8 cellular contexts compared by ENCODE assay signal in the genomic region with DNA sequence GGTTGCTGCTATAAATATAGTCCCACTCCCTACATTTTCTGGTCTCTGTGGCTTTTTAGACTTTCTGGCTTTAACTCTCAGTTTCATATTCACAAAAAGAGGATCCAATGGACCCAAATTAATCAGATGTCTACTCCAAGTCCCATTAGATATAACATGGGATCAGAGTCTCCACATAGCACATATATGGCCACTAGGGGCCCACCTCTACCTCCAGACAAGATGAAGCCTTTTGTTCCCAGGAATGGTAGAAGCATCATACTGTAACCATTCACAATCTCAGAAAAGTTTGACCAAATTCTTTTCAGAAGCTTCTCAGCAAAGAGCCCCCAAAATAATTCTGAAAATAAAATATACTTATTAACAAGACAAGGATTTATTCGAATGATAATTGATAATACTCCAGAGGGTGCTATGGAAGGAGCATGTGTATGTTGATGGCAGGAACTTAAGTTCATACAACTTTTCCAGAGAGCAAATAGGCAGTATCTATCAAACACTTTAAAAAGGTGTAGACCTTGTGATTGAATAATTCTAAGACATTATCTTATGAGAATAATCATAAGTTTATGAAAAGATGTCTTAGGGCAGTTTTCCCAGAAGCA.
DNase-seq lines count a peak whose midpoint lies in the region; ATAC-seq and TF ChIP-seq lines count a peak whose summit lies in the region.

No MANE protein-coding gene starts in this region.

- no peaks in the 10 kb centered on the region for H3K4me1 ChIP-seq in DOHH2 (ENCODE audit: control insufficient read depth, low read length)
- H3K4me1 ChIP-seq in prostate gland (replicated peaks) = no peaks in the 10 kb centered on the region

- WGBS in prostate gland = 38% methylated on average over 1 of the region's 1 CpG

- peak; percentile 61 for TF ChIP-seq CTCF in DOHH2 (IDR thresholded peaks at IDR 0.05; ENCODE audit: low read depth, low read length, poor library complexity, severe bottlenecking)
- peak; percentile 77 for TF ChIP-seq CTCF in VCaP (conservative IDR thresholded peaks at IDR 0.05)
- TF ChIP-seq CTCF in prostate gland (IDR thresholded peaks at IDR 0.05) = peak in 2 of 4 experiments; percentile 11 to 24

- H3K27ac ChIP-seq in DOHH2 (ENCODE audit: low read depth, low read length) = no peak overlapping the region
- H3K27ac ChIP-seq in VCaP = no peak overlapping the region
- no peak overlapping the region for H3K27ac ChIP-seq in prostate gland

- H3K36me3 ChIP-seq in DOHH2 (ENCODE audit: control insufficient read depth, low read length) (no peaks in the 10 kb centered on the region), prostate gland (no peaks in the 10 kb centered on the region)

- H3F3A ChIP-seq in DOHH2 (ENCODE audit: control insufficient read depth, insufficient read depth) = no peaks in the 10 kb centered on the region

- ATAC-seq in GM19395 (IDR thresholded peaks at IDR 0.05; ENCODE audit: unreplicated experiment) (peak; percentile 83), HG03378 (IDR thresholded peaks at IDR 0.05; ENCODE audit: unreplicated experiment) (peak; percentile 89)

- H3K27me3 ChIP-seq in DOHH2 (ENCODE audit: control insufficient read depth, low read length) = no peaks in the 10 kb centered on the region
- no peaks in the 10 kb centered on the region for H3K27me3 ChIP-seq in prostate gland (replicated peaks; ENCODE audit: insufficient read depth)

- H3K9me3 ChIP-seq in DOHH2 (ENCODE audit: control insufficient read depth, insufficient read depth, low read length) (no peaks in the 10 kb centered on the region), prostate gland (no peaks in the 10 kb centered on the region)

- H3K4me2 ChIP-seq in DOHH2 (ENCODE audit: low read length) = no peak overlapping the region

- intact Hi-C loops in prostate gland (cut with DNase I) = no loop called here

- DNase-seq in kidney glomerular epithelial cell (lab: John Stamatoyannopoulos, UW) (peak; percentile 43), prostate gland (ENCODE audit: low spot score) (no peak), SK-N-DZ (ENCODE audit: low spot score) (no peak), COLO668 (lab: John Stamatoyannopoulos, UW; ENCODE audit: unreplicated experiment) (no peak)

- TF ChIP-seq POLR2A in prostate gland (IDR thresholded peaks at IDR 0.05) = no peak

- H3K9me2 ChIP-seq in DOHH2 (replicated peaks; ENCODE audit: control insufficient read depth, low read length) = no peaks in the 10 kb centered on the region

- H3K4me3 ChIP-seq in DOHH2 (ENCODE audit: low read length) (no peak overlapping the region), prostate gland (no peak overlapping the region)

- no peaks in the 10 kb centered on the region for H4K20me1 ChIP-seq in DOHH2 (ENCODE audit: control insufficient read depth, insufficient read depth, low read depth, low read length)

- H3K79me2 ChIP-seq in DOHH2 (ENCODE audit: control insufficient read depth, low read length) = no peaks in the 10 kb centered on the region
